8 cellular contexts compared by ENCODE assay signal in the genomic region with DNA sequence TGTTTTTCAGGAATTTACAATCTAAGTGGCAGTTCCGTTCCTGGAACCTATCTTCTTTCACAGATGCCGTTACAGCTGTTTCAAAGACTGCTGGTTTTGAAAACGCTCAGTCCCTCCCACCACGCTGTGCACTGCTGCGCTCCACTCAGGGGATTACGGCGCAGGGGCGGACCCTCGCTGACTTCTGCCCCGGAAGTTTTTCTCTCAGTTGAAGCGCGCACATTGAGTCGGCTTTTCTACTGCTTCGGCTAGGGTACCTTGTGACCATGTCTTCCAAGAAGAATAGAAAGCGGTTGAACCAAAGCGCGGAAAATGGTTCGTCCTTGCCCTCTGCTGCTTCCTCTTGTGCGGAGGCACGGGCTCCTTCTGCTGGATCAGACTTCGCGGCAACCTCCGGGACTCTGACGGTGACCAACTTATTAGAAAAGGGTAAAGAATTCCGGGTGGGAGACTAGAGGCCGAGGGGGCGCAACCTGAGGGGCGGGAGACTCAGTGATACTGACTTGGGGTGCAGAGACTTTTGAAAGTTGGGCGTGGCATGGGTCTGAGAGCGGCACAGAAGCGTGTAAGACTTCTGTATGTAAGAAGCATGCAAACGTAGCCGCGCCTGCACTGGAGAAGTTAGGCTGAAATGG. TPM values are rescaled to one million over a fixed set of nuclear protein-coding genes. Genes with fewer than 3 reads are reported as not detected.
DNase-seq lines count a peak whose midpoint lies in the region; TF ChIP-seq lines count a peak whose summit lies in the region.

No MANE protein-coding gene starts in this region.

- peak overlapping the region; percentile 98 for H3K27ac Mint-ChIP-seq in neural crest cell (ENCODE audit: unreplicated experiment)

- H3K9me3 Mint-ChIP-seq in neural crest cell = no peaks in the 10 kb centered on the region

- no peaks in the 10 kb centered on the region for H3K36me3 Mint-ChIP-seq in neural crest cell (ENCODE audit: low read depth)

- TF ChIP-seq POLR2A in Raji (IDR thresholded peaks at IDR 0.05; ENCODE audit: insufficient read depth, low read depth, low read length) = peak; percentile 64

- H3K4me3 Mint-ChIP-seq in neural crest cell = no peak overlapping the region

- no peak for TF ChIP-seq CTCF in neural crest cell (conservative IDR thresholded peaks at IDR 0.05)

- DNase-seq in EH (ENCODE audit: low read depth) (peak; percentile 87), H4 (ENCODE audit: low spot score) (peak; percentile 84), LoVo (ENCODE audit: low spot score) (peak; percentile 87), fibroblast of the conjunctiva (ENCODE audit: low read depth) (peak; percentile 68), neural crest cell (ENCODE audit: low read depth, low spot score) (peak; percentile 74), stromal cell of bone marrow (ENCODE audit: low read depth) (peak; percentile 81)
- peak; percentile 95 for DNase-seq in activated effector memory CD4-positive, alpha-beta T cell treated with anti-CD3 and anti-CD28 coated beads, Interleukin-2, amount 50 U/mL, for 16 hours

- peaks cover 21% of the 10 kb centered on the region for H3K4me1 Mint-ChIP-seq in neural crest cell

- H3K27me3 Mint-ChIP-seq in neural crest cell (ENCODE audit: low read depth) = no peaks in the 10 kb centered on the region

RNA-seq across cellular contexts. Expression of a gene that starts 0.6 kb away (rescaled TPM):
- 11.4 and 11.7 TPM in 2 replicates for total RNA-seq in H4 (2014; rRNA removed; shearing (Covaris generic))
- 10.2 and 11.0 TPM in 2 replicates for total RNA-seq in neural crest cell

Comparison
In these comparisons a context has a peak if more than half of its experiments do, and no peak if none do; other contexts are left out.
1. Peak in every context shown above with its lines: DNase-seq.